ENCODE assay signal across 28 cellular contexts in the genomic region with DNA sequence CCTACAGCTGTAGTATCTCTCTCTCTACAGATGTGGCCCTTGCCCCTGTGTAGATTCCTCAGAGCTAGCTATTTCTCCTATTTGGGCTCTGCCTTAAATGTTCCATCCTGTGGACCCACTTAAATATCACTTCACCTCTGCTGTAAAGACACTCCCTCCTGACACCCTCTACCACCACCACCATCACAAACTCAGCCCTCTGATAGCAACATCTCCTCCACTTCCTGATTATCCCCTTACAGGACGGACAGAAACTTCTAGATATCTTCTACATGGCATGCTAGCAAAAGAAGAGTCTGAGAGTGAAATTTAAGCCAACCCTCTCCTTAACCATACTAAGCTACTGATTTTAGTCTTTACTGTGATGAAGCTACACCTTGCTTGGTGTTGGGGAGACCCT. TPM values are rescaled to one million over a fixed set of nuclear protein-coding genes. Genes with fewer than 3 reads are reported as not detected.
DNase-seq lines count a peak whose midpoint lies in the region; ATAC-seq and TF ChIP-seq lines count a peak whose summit lies in the region.
"Had no signal": no experiment of that assay in that cellular context is flagged by ENCODE, and none has a peak within 500 bp of the region (broad histone marks: within the 10 kb centered on the region; RNA-seq: fewer than 3 reads in every experiment).

No MANE protein-coding gene starts in this region.

- ATAC-seq in CD4-positive, CD25-positive, alpha-beta regulatory T cell (ENCODE audit: low read depth in 2 of 2) = no peak
- ATAC-seq in HG03095 (IDR thresholded peaks at IDR 0.05; ENCODE audit: unreplicated experiment) = no peak
- ATAC-seq: heart left ventricle, HepG2 had no signal

- DNase-seq in CD4-positive, CD25-positive, alpha-beta regulatory T cell = no peak
- DNase-seq in Kasumi-1 (lab: John Stamatoyannopoulos, UW) = no peak
- DNase-seq in HT-29 (ENCODE audit: low spot score) = no peak
- no peak for DNase-seq in effector CD4-positive, alpha-beta T cell
- DNase-seq: activated CD4-positive, alpha-beta T cell treated with anti-CD3 and anti-CD28 coated beads for 4 hours; activated T-cell treated with anti-CD3 and anti-CD28 coated beads, Interleukin-2, amount 50 U/mL, for 24 hours; caudate nucleus; DMS153; dorsolateral prefrontal cortex; heart left ventricle; NCI-H1105 treated with DMSO at 0.1 percent for 48 hours; NCI-H2029 treated with DMSO at 0.1 percent for 48 hours; NCI-H226; ovary; stimulated activated CD4-positive, alpha-beta T cell treated with anti-CD3 and anti-CD28 coated beads, Interleukin-2, amount 100 ng/mL, for 48 hours; stimulated activated naive CD4-positive, alpha-beta T cell; thyroid gland had no signal

- H3K4me1 ChIP-seq in CD4-positive, CD25-positive, alpha-beta regulatory T cell (ENCODE audit: control insufficient read depth, insufficient read depth, low read length, poor library complexity, severe bottlenecking) = peaks cover 21% of the 10 kb centered on the region
- peaks cover 52 to 53% of the 10 kb centered on the region in 2 experiments for H3K4me1 ChIP-seq in neutrophil (ENCODE audit: control insufficient read depth in 1 of 2, insufficient read depth in 1 of 2, low read depth in 1 of 2, low read length in 1 of 2)

- H3K27me3 Mint-ChIP-seq in CD4-positive, CD25-positive, alpha-beta regulatory T cell = peaks cover 11% of the 10 kb centered on the region
- H3K27me3 Mint-ChIP-seq in IgD-negative memory B cell = no peaks in the 10 kb centered on the region
- H3K27me3 Mint-ChIP-seq: activated naive CD4-positive, alpha-beta T cell treated with anti-CD3 and anti-CD28 coated beads, Interleukin-2, amount 50 U/mL, for 24 hours; activated T-cell treated with anti-CD3 and anti-CD28 coated beads, Interleukin-2, amount 50 U/mL, for 24 hours had no signal

- H3K36me3 Mint-ChIP-seq in CD4-positive, CD25-positive, alpha-beta regulatory T cell = no peaks in the 10 kb centered on the region
- no peaks in the 10 kb centered on the region for H3K36me3 Mint-ChIP-seq in IgD-negative memory B cell
- H3K36me3 Mint-ChIP-seq: activated naive CD4-positive, alpha-beta T cell treated with anti-CD3 and anti-CD28 coated beads, Interleukin-2, amount 50 U/mL, for 24 hours had no signal

- H3K9me3 Mint-ChIP-seq in CD4-positive, CD25-positive, alpha-beta regulatory T cell = peaks cover 0 to 3% (median 0%) of the 10 kb centered on the region in 7 donors
- H3K9me3 Mint-ChIP-seq in IgD-negative memory B cell = no peaks in the 10 kb centered on the region
- H3K9me3 Mint-ChIP-seq: activated naive CD4-positive, alpha-beta T cell treated with anti-CD3 and anti-CD28 coated beads, Interleukin-2, amount 50 U/mL, for 24 hours; activated T-cell treated with anti-CD3 and anti-CD28 coated beads, Interleukin-2, amount 50 U/mL, for 24 hours had no signal

- H3K27ac ChIP-seq in CD4-positive, CD25-positive, alpha-beta regulatory T cell (ENCODE audit: insufficient read depth, low read length, poor library complexity, severe bottlenecking) = no peak overlapping the region
- H3K27ac ChIP-seq in cingulate gyrus (ENCODE audit: low read depth, low read length) = peak overlapping the region; percentile 4
- H3K27ac ChIP-seq in neutrophil = peak overlapping the region; percentile 83
- H3K27ac ChIP-seq: ascending aorta, ovary, RWPE1, SK-N-MC, thyroid gland had no signal

- no peak for TF ChIP-seq CTCF in neutrophil (IDR thresholded peaks at IDR 0.05)

- H3K27ac Mint-ChIP-seq in CD4-positive, CD25-positive, alpha-beta regulatory T cell = peak overlapping the region; percentile 54 to 67 (median 62)
- peak overlapping the region; percentile 89 to 98 (median 95) for H3K27ac Mint-ChIP-seq in IgD-negative memory B cell
- H3K27ac Mint-ChIP-seq: activated naive CD4-positive, alpha-beta T cell treated with anti-CD3 and anti-CD28 coated beads, Interleukin-2, amount 50 U/mL, for 24 hours; activated T-cell treated with anti-CD3 and anti-CD28 coated beads, Interleukin-2, amount 50 U/mL, for 24 hours; T-helper 1 cell treated with Interleukin-12 subunit alpha and Interleukin-12 subunit beta and Interleukin-4 antibody, amounts not matched to agents 30 μg/mL and 1 μg/mL, for 36 hours had no signal

- peaks cover 11 to 20% (median 17%) of the 10 kb centered on the region in 4 donors for H3K4me1 Mint-ChIP-seq in CD4-positive, CD25-positive, alpha-beta regulatory T cell
- H3K4me1 Mint-ChIP-seq in IgD-negative memory B cell = peaks cover 36 to 48% (median 43%) of the 10 kb centered on the region in 3 donors

- H3K4me3 Mint-ChIP-seq in CD4-positive, CD25-positive, alpha-beta regulatory T cell = peak overlapping the region in 1 of 4 donors; percentile 14
- peak overlapping the region in 3 of 4 donors; percentile 20 to 86 (median 80) for H3K4me3 Mint-ChIP-seq in IgD-negative memory B cell
- H3K4me3 Mint-ChIP-seq: activated naive CD4-positive, alpha-beta T cell treated with anti-CD3 and anti-CD28 coated beads, Interleukin-2, amount 50 U/mL, for 24 hours; activated T-cell treated with anti-CD3 and anti-CD28 coated beads, Interleukin-2, amount 50 U/mL, for 24 hours; T-helper 1 cell treated with Interleukin-12 subunit alpha and Interleukin-12 subunit beta and Interleukin-4 antibody, amounts not matched to agents 30 μg/mL and 1 μg/mL, for 36 hours had no signal

- H3K27me3 ChIP-seq in CD4-positive, CD25-positive, alpha-beta regulatory T cell (ENCODE audit: control insufficient read depth, insufficient read depth, low read length) = no peaks in the 10 kb centered on the region
- no peaks in the 10 kb centered on the region for H3K27me3 ChIP-seq in neutrophil
- H3K27me3 ChIP-seq: ascending aorta, dorsolateral prefrontal cortex, heart left ventricle, ovary, thyroid gland had no signal

- no peaks in the 10 kb centered on the region for H3K36me3 ChIP-seq in CD4-positive, CD25-positive, alpha-beta regulatory T cell (ENCODE audit: control insufficient read depth, insufficient read depth, low read length)
- H3K36me3 ChIP-seq in neutrophil = no peaks in the 10 kb centered on the region
- H3K36me3 ChIP-seq: ascending aorta, heart left ventricle, ovary, thyroid gland had no signal

- no peak overlapping the region for H3K4me3 ChIP-seq in CD4-positive, CD25-positive, alpha-beta regulatory T cell (ENCODE audit: low read depth, low read length)
- H3K4me3 ChIP-seq in neutrophil (ENCODE audit: low read depth in 1 of 2, low read length in 1 of 2) = no peak overlapping the region
- H3K4me3 ChIP-seq: ascending aorta, dorsolateral prefrontal cortex, heart left ventricle, lung, ovary, SK-N-MC, thyroid gland had no signal

- H3K9me3 ChIP-seq in CD4-positive, CD25-positive, alpha-beta regulatory T cell (ENCODE audit: control insufficient read depth in 2 of 2, low read length in 2 of 2) = no peaks in the 10 kb centered on the region
- no peaks in the 10 kb centered on the region for H3K9me3 ChIP-seq in neutrophil
- H3K9me3 ChIP-seq: ascending aorta, heart left ventricle, ovary, thyroid gland had no signal

RNA-seq across cellular contexts. Expression of a gene that starts 3.2 kb away (rescaled TPM):
- 82.5 TPM for total RNA-seq in CD4-positive, CD25-positive, alpha-beta regulatory T cell
- 10 to 100 TPM; 62.2 to 74.3 (median 66.6) TPM for polyA plus RNA-seq in CD4-positive, CD25-positive, alpha-beta regulatory T cell
- 63.3 TPM for polyA plus RNA-seq in IgD-negative memory B cell
- total RNA-seq in HT-29 (2014; rRNA removed; shearing (Covaris generic)) = 2.8 TPM in 2 replicates

Comparison
In these comparisons a context has a peak if more than half of its experiments do, and no peak if none do; other contexts are left out.
1. RNA of a gene that starts 3.2 kb away (total RNA-seq): 82.5 TPM in CD4-positive, CD25-positive, alpha-beta regulatory T cell (single experiment); 2.8 TPM in HT-29; every median in the first group is over 10 times any median in the second.